ENCODE assay signal across 32 cellular contexts in genomic region chr10:129450391-129450790, GRCh38.
"Had no signal": no experiment of that assay in that cellular context is flagged by ENCODE, and none has a peak within 500 bp of the region (broad histone marks: within the 10 kb centered on the region; RNA-seq: fewer than 3 reads in every experiment).

No MANE protein-coding gene starts in this region.

- H3K4me3 ChIP-seq: neural progenitor cell, ovary, psoas muscle, right lobe of liver, sigmoid colon, skin epidermis, smooth muscle cell, spleen, suprapubic skin, testis, tibial artery, transverse colon, upper lobe of left lung, vagina had no signal

- H3K36me3 ChIP-seq: neural progenitor cell, ovary, right lobe of liver, sigmoid colon, spleen, suprapubic skin, tibial artery, transverse colon, upper lobe of left lung, vagina had no signal

- DNase-seq: naive B cell; naive thymus-derived CD8-positive, alpha-beta T cell; occipital lobe; ovary; posterior cingulate gyrus; psoas muscle; right cardiac atrium; right lobe of liver; sigmoid colon; spleen; stimulated activated CD4-positive, alpha-beta T cell treated with anti-CD3 and anti-CD28 coated beads, Interleukin-12 subunit alpha, Interleukin-12 subunit beta, amount 100 ng/mL, for 4 hours; stimulated activated CD4-positive, alpha-beta T cell treated with anti-CD3 and anti-CD28 coated beads, Interleukin-1b, Interleukin-23, amount 100 ng/mL, for 48 hours; stimulated activated CD4-positive, alpha-beta T cell treated with anti-CD3 and anti-CD28 coated beads, Interleukin-4, amount 100 ng/mL, for 1 hour; stimulated activated CD4-positive, alpha-beta T cell treated with anti-CD3 and anti-CD28 coated beads, Interleukin-4, amount 100 ng/mL, for 4 hours; stimulated activated CD8-positive, alpha-beta memory T cell treated with anti-CD3 and anti-CD28 coated beads, Interleukin-4, amount 100 ng/mL, for 48 hours; stimulated activated naive CD4-positive, alpha-beta T cell; stimulated activated naive CD8-positive, alpha-beta T cell treated with anti-CD3 and anti-CD28 coated beads, Interleukin-15, amount 100 ng/mL, for 72 hours; stimulated activated naive CD8-positive, alpha-beta T cell treated with anti-CD3 and anti-CD28 coated beads, Interleukin-15, Interleukin-2, amounts not matched to agents 100 U/mL and 50 U/mL, for 24 hours; substantia nigra; testis; tibial artery; transverse colon; upper lobe of left lung had no signal

- H3K27ac Mint-ChIP-seq: naive B cell; natural killer cell treated with Interleukin-12 subunit alpha and Interleukin-12 subunit beta and Interleukin-15 and Interleukin-18, amount 100 ng/mL, for 72 hours; neural progenitor cell; progenitor cell of endocrine pancreas; stimulated activated memory B cell treated with anti-CD40 and anti-IgM and Interleukin-4, amounts not matched to agents 10 μg/mL and 1 μg/mL and 100 μg/mL, for 72 hours; stimulated activated naive CD8-positive, alpha-beta T cell treated with anti-CD3 and anti-CD28 coated beads, Interleukin-15, amount 100 ng/mL, for 72 hours had no signal

- H3K9ac ChIP-seq: neural progenitor cell, parathyroid adenoma had no signal

- H3K9me3 ChIP-seq: ovary, psoas muscle, right lobe of liver, suprapubic skin, testis, tibial artery, transverse colon, upper lobe of left lung, vagina had no signal

- ATAC-seq: naive thymus-derived CD8-positive, alpha-beta T cell; natural killer cell treated with Interleukin-12 subunit alpha and Interleukin-12 subunit beta and Interleukin-15 and Interleukin-18, amount 100 ng/mL, for 72 hours; psoas muscle; right cardiac atrium; right lobe of liver; stimulated activated memory B cell treated with anti-CD40 and anti-IgM and Interleukin-4, amounts not matched to agents 10 μg/mL and 1 μg/mL and 100 μg/mL, for 72 hours; stimulated activated naive CD8-positive, alpha-beta T cell treated with anti-CD3 and anti-CD28 coated beads, Interleukin-15, amount 100 ng/mL, for 72 hours; stimulated activated naive CD8-positive, alpha-beta T cell treated with anti-CD3 and anti-CD28 coated beads, Interleukin-15, Interleukin-2, amounts not matched to agents 100 U/mL and 50 U/mL, for 24 hours had no signal

- H3K27me3 ChIP-seq: neural progenitor cell, ovary, right lobe of liver, sigmoid colon, spleen, testis, upper lobe of left lung, vagina had no signal

- H3K4me1 ChIP-seq: neural progenitor cell, parathyroid adenoma, psoas muscle, right lobe of liver, sigmoid colon, suprapubic skin, testis, tibial artery, transverse colon, upper lobe of left lung, vagina had no signal

- H3K79me2 ChIP-seq: parathyroid adenoma had no signal

- H3K27ac ChIP-seq: neural progenitor cell, ovary, parathyroid adenoma, psoas muscle, right lobe of liver, sigmoid colon, skin epidermis, spleen, suprapubic skin, testis, tibial artery, transverse colon, upper lobe of left lung, vagina had no signal

- H2AFZ ChIP-seq: neural progenitor cell, parathyroid adenoma had no signal

- H3K9me3 Mint-ChIP-seq: natural killer cell treated with Interleukin-12 subunit alpha and Interleukin-12 subunit beta and Interleukin-15 and Interleukin-18, amount 100 ng/mL, for 72 hours had no signal

- H3K4me3 Mint-ChIP-seq: naive B cell; naive thymus-derived CD8-positive, alpha-beta T cell; natural killer cell treated with Interleukin-12 subunit alpha and Interleukin-12 subunit beta and Interleukin-15 and Interleukin-18, amount 100 ng/mL, for 72 hours; neural progenitor cell; stimulated activated memory B cell treated with anti-CD40 and anti-IgM and Interleukin-4, amounts not matched to agents 10 μg/mL and 1 μg/mL and 100 μg/mL, for 72 hours; stimulated activated naive CD8-positive, alpha-beta T cell treated with anti-CD3 and anti-CD28 coated beads, Interleukin-15, amount 100 ng/mL, for 72 hours had no signal

- H3K4me2 ChIP-seq: neural progenitor cell, smooth muscle cell had no signal

- H3K36me3 Mint-ChIP-seq: natural killer cell treated with Interleukin-12 subunit alpha and Interleukin-12 subunit beta and Interleukin-15 and Interleukin-18, amount 100 ng/mL, for 72 hours; neural progenitor cell; stimulated activated memory B cell treated with anti-CD40 and anti-IgM and Interleukin-4, amounts not matched to agents 10 μg/mL and 1 μg/mL and 100 μg/mL, for 72 hours had no signal

- H3K4me1 Mint-ChIP-seq: naive B cell; naive thymus-derived CD8-positive, alpha-beta T cell; stimulated activated memory B cell treated with anti-CD40 and anti-IgM and Interleukin-4, amounts not matched to agents 10 μg/mL and 1 μg/mL and 100 μg/mL, for 72 hours; stimulated activated naive CD8-positive, alpha-beta T cell treated with anti-CD3 and anti-CD28 coated beads, Interleukin-15, amount 100 ng/mL, for 72 hours had no signal
